ENCODE assay signal across 8 cellular contexts in the genomic region with DNA sequence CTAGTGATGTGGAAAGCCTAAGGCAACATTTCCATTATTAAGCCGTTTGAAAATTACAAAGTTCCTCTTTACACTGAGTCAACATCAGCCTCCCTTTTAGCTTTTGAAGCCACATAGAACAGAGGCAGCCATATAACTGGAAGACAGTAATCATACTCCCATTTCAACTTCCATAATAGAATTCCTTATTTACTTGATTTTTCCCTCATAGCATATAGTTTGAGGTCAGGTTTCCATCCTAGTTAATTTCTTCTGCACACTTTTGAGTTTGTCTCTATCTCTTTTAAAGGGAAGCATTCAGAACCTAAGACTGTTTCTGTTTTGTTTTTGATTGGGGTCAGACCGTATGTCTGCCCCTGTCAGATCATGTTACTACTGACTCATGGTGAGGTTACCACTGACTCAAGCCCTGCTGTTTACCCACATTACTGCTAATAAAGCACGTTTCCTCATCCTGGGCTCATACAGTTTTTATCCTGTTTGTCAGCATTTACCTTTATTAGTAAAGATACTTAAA.
DNase-seq lines count a peak whose midpoint lies in the region; ATAC-seq and TF ChIP-seq lines count a peak whose summit lies in the region.

No MANE protein-coding gene starts in this region.

- no peaks in the 10 kb centered on the region for H3K36me3 Mint-ChIP-seq in activated naive CD4-positive, alpha-beta T cell treated with anti-CD3 and anti-CD28 coated beads for 36 hours (ENCODE audit: low read depth)
- H3K36me3 Mint-ChIP-seq in activated naive CD4-positive, alpha-beta T cell treated with anti-CD3 and anti-CD28 coated beads, Interleukin-2, amount 10 ng/mL, durations not matched to agents 7 days and 5 days: peaks cover 3% of the 10 kb centered on the region

- intact Hi-C loops in activated naive CD4-positive, alpha-beta T cell treated with anti-CD3 and anti-CD28 coated beads for 36 hours (cut with micrococcal nuclease): loop anchor here (5.0 kb wide), 2 partner anchors 448 to 673 kb away; a partner anchor contains a TSS
- intact Hi-C loops in tibial artery (cut with DNase I; ENCODE audit: low total_unique reads) (loop anchor here (5.0 to 10.0 kb wide), 2 partner anchors 293 to 540 kb away; a partner anchor contains a TSS), spleen (cut with DNase I; ENCODE audit: low total_unique reads) (loop anchor here (5.0 to 10.0 kb wide), 2 partner anchors 308 to 520 kb away; no protein-coding TSS in a partner anchor)

- DNase-seq in activated naive CD4-positive, alpha-beta T cell treated with anti-CD3 and anti-CD28 coated beads for 36 hours: peak; percentile 33
- DNase-seq in activated naive CD4-positive, alpha-beta T cell treated with anti-CD3 and anti-CD28 coated beads, Interleukin-2, amount 10 ng/mL, durations not matched to agents 7 days and 5 days: no peak
- peak; percentile 94 for DNase-seq in RWPE1 (ENCODE audit: low spot score)
- DNase-seq in fibroblast of pulmonary artery (ENCODE audit: low read depth): peak; percentile 86
- no peak for DNase-seq in tibial artery
- DNase-seq in spleen: no peak

- TF ChIP-seq POLR2A in spleen (IDR thresholded peaks at IDR 0.05): no peak

- H3K27ac Mint-ChIP-seq in activated naive CD4-positive, alpha-beta T cell treated with anti-CD3 and anti-CD28 coated beads for 36 hours: peak overlapping the region; percentile 63
- H3K27ac Mint-ChIP-seq in activated naive CD4-positive, alpha-beta T cell treated with anti-CD3 and anti-CD28 coated beads, Interleukin-2, amount 10 ng/mL, durations not matched to agents 7 days and 5 days: no peak overlapping the region

- H3K9me3 ChIP-seq in tibial artery (no peaks in the 10 kb centered on the region), spleen (no peaks in the 10 kb centered on the region)

- 46% methylated on average over 3 of the region's 3 CpGs for WGBS in urinary bladder
- 18 to 34% (median 29%) methylated on average over 3 of the region's 3 CpGs for WGBS in spleen, 5 donors

- H3K9me3 Mint-ChIP-seq in activated naive CD4-positive, alpha-beta T cell treated with anti-CD3 and anti-CD28 coated beads for 36 hours: no peaks in the 10 kb centered on the region
- peaks cover 4% of the 10 kb centered on the region for H3K9me3 Mint-ChIP-seq in activated naive CD4-positive, alpha-beta T cell treated with anti-CD3 and anti-CD28 coated beads, Interleukin-2, amount 10 ng/mL, durations not matched to agents 7 days and 5 days

- no peak for TF ChIP-seq CTCF in RWPE1 (conservative IDR thresholded peaks at IDR 0.05; ENCODE audit: low read depth)
- TF ChIP-seq CTCF in fibroblast of pulmonary artery (IDR thresholded peaks at IDR 0.05; ENCODE audit: low read length, missing control alignments): no peak
- TF ChIP-seq CTCF in tibial artery (IDR thresholded peaks at IDR 0.05): no peak
- TF ChIP-seq CTCF in spleen (IDR thresholded peaks at IDR 0.05 in 8 of 11, conservative IDR thresholded peaks at IDR 0.05 in 3 of 11): no peak

- H3K36me3 ChIP-seq in urinary bladder (ENCODE audit: insufficient read depth): no peaks in the 10 kb centered on the region
- no peaks in the 10 kb centered on the region for H3K36me3 ChIP-seq in tibial artery
- H3K36me3 ChIP-seq in spleen: peaks cover 0 to 4% (median 0%) of the 10 kb centered on the region in 6 donors

- no peaks in the 10 kb centered on the region for H3K27me3 ChIP-seq in tibial artery
- H3K27me3 ChIP-seq in spleen (replicated peaks in 1 of 7): no peaks in the 10 kb centered on the region

- H3K27ac ChIP-seq in RWPE1: no peak overlapping the region
- peak overlapping the region; percentile 10 for H3K27ac ChIP-seq in urinary bladder (ENCODE audit: low read depth)
- no peak overlapping the region for H3K27ac ChIP-seq in tibial artery
- no peak overlapping the region for H3K27ac ChIP-seq in spleen

- H3K4me3 ChIP-seq in fibroblast of pulmonary artery (replicated peaks; ENCODE audit: low read depth, low read length): no peak overlapping the region
- H3K4me3 ChIP-seq in urinary bladder (ENCODE audit: low read depth, low read length): no peak overlapping the region
- no peak overlapping the region for H3K4me3 ChIP-seq in tibial artery
- H3K4me3 ChIP-seq in spleen: no peak overlapping the region

- no peaks in the 10 kb centered on the region for H3K27me3 Mint-ChIP-seq in activated naive CD4-positive, alpha-beta T cell treated with anti-CD3 and anti-CD28 coated beads for 36 hours (ENCODE audit: low read depth)
- H3K27me3 Mint-ChIP-seq in activated naive CD4-positive, alpha-beta T cell treated with anti-CD3 and anti-CD28 coated beads, Interleukin-2, amount 10 ng/mL, durations not matched to agents 7 days and 5 days: no peaks in the 10 kb centered on the region

- H3K4me1 Mint-ChIP-seq in activated naive CD4-positive, alpha-beta T cell treated with anti-CD3 and anti-CD28 coated beads for 36 hours (ENCODE audit: low read depth): peaks cover 21% of the 10 kb centered on the region
- H3K4me1 Mint-ChIP-seq in activated naive CD4-positive, alpha-beta T cell treated with anti-CD3 and anti-CD28 coated beads, Interleukin-2, amount 10 ng/mL, durations not matched to agents 7 days and 5 days: peaks cover 24% of the 10 kb centered on the region

- CTCF ChIA-PET in activated naive CD4-positive, alpha-beta T cell treated with anti-CD3 and anti-CD28 coated beads for 36 hours (lab: Charles Lee): interaction anchor here (0.7 to 1.1 kb wide), 3 partner anchors 10 to 311 kb away, joined by 3 to 6 read pairs (median 6); no protein-coding TSS in a partner anchor
- CTCF ChIA-PET in activated naive CD4-positive, alpha-beta T cell treated with anti-CD3 and anti-CD28 coated beads, Interleukin-2, amount 10 ng/mL, durations not matched to agents 7 days and 5 days (lab: Charles Lee): interaction anchor here (0.8 kb wide), 1 partner anchor 205 kb away, joined by 5 read pairs; no protein-coding TSS in a partner anchor
- CTCF ChIA-PET in RWPE1 (lab: Yijun Ruan, JAX): interaction anchor here (0.5 kb wide), 1 partner anchor 104 kb away, joined by 3 read pairs; no protein-coding TSS in a partner anchor

- POLR2A ChIA-PET in RWPE1 (lab: Yijun Ruan, JAX; ENCODE audit: low non-redundant PET): no interaction called here

- H3K4me3 Mint-ChIP-seq in activated naive CD4-positive, alpha-beta T cell treated with anti-CD3 and anti-CD28 coated beads for 36 hours: no peak overlapping the region
- H3K4me3 Mint-ChIP-seq in activated naive CD4-positive, alpha-beta T cell treated with anti-CD3 and anti-CD28 coated beads, Interleukin-2, amount 10 ng/mL, durations not matched to agents 7 days and 5 days: no peak overlapping the region

- H3K4me1 ChIP-seq in urinary bladder (ENCODE audit: insufficient read depth) (no peaks in the 10 kb centered on the region), tibial artery (peaks cover 0 to 19% (median 15%) of the 10 kb centered on the region in 4 donors), spleen (peaks cover 9 to 32% (median 21%) of the 10 kb centered on the region in 6 donors)

- ATAC-seq in HG03139 (IDR thresholded peaks at IDR 0.05; ENCODE audit: unreplicated experiment): peak; percentile 51

Comparison
In these comparisons a context has a peak if more than half of its experiments do, and no peak if none do; other contexts are left out.
1. DNase-seq: peak in activated naive CD4-positive, alpha-beta T cell treated with anti-CD3 and anti-CD28 coated beads for 36 hours (single experiment), RWPE1 (single experiment) and fibroblast of pulmonary artery (single experiment); none in activated naive CD4-positive, alpha-beta T cell treated with anti-CD3 and anti-CD28 coated beads, Interleukin-2, amount 10 ng/mL, durations not matched to agents 7 days and 5 days (single experiment), tibial artery (0 of 2) and spleen (single experiment).